Comparison of ENCODE assay signal across 7 cellular contexts in the genomic region with DNA sequence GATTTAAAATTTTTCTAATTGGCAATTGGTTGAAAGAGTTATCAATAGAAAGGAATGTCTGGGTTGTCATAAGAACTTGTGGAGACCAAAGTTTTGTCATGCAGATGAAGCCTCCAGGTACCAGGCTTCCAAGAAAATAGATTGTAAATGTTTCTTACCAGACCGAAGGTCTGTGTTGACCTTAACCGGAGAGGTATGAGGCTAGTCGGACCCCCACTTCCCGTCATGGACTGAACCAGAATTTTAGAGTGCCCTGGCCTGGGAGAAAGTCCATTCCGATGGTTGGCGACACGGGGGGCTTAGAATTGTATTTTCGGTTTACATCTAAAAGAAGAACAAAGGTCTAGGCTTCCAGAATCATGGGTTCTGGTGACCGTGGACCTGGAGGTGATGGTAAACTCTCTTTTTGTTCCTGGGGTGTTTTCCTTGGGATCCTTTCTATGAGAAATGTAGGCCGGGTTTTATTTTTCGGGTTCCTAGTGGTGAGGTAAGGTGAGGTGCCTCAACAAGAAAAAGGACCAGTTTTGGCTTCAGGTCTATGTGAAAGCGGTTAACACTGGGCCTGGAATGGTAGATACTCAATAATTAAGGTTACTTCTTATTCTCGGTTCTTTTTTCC. TPM values are rescaled to one million over a fixed set of nuclear protein-coding genes. Genes with fewer than 3 reads are reported as not detected.
DNase-seq lines count a peak whose midpoint lies in the region; ATAC-seq, FAIRE-seq and TF ChIP-seq lines count a peak whose summit lies in the region.

No MANE protein-coding gene starts in this region.

- no peak for TF ChIP-seq EP300 in stomach (IDR thresholded peaks at IDR 0.05)

- 45 to 53% (median 51%) methylated on average over 13 of the region's 13 CpGs for WGBS in stomach, 5 donors

- no peak for TF ChIP-seq CTCF in stomach (IDR thresholded peaks at IDR 0.05)

- H3K4me3 ChIP-seq in stomach: peak overlapping the region; percentile 84 to 97 (median 96)

- H3K36me3 Mint-ChIP-seq in activated naive CD8-positive, alpha-beta T cell treated with anti-CD3 and anti-CD28 coated beads for 36 hours: peaks cover 6% of the 10 kb centered on the region

- H3K4me3 Mint-ChIP-seq in activated naive CD8-positive, alpha-beta T cell treated with anti-CD3 and anti-CD28 coated beads for 36 hours: peak overlapping the region; percentile 89

- H3K36me3 ChIP-seq in stomach: peaks cover 10 to 26% (median 25%) of the 10 kb centered on the region in 4 donors

- peaks cover 0 to under 1% (median 0%) of the 10 kb centered on the region in 3 donors for H3K27me3 ChIP-seq in stomach

- peaks cover 29% of the 10 kb centered on the region for H3K4me1 Mint-ChIP-seq in activated naive CD8-positive, alpha-beta T cell treated with anti-CD3 and anti-CD28 coated beads for 36 hours

- FAIRE-seq in islet of Langerhans (lab: Jason Lieb, UNC): peak; percentile 33

- DNase-seq in HuH-7.5 (ENCODE audit: low spot score) (peak; percentile 3), stomach (no peak)
- no peak for DNase-seq in activated naive CD8-positive, alpha-beta T cell treated with anti-CD3 and anti-CD28 coated beads for 36 hours
- no peak for DNase-seq in central memory CD4-positive, alpha-beta T cell

- peaks cover 7 to 45% (median 31%) of the 10 kb centered on the region in 4 donors for H3K4me1 ChIP-seq in stomach

- peaks cover 3% of the 10 kb centered on the region for H3K9me3 Mint-ChIP-seq in activated naive CD8-positive, alpha-beta T cell treated with anti-CD3 and anti-CD28 coated beads for 36 hours

- no peak for ATAC-seq in HG03139 (IDR thresholded peaks at IDR 0.05; ENCODE audit: unreplicated experiment)
- ATAC-seq in HG03025 (IDR thresholded peaks at IDR 0.05; ENCODE audit: low FRiP score, unreplicated experiment): no peak

- peak overlapping the region; percentile 65 to 95 (median 94) for H3K27ac ChIP-seq in stomach

- no peaks in the 10 kb centered on the region for H3K9me3 ChIP-seq in stomach

- H3K27me3 Mint-ChIP-seq in activated naive CD8-positive, alpha-beta T cell treated with anti-CD3 and anti-CD28 coated beads for 36 hours: no peaks in the 10 kb centered on the region

- no peak for TF ChIP-seq POLR2A in stomach (IDR thresholded peaks at IDR 0.05)

- intact Hi-C loops in stomach (cut with DNase I; ENCODE audit: low total_unique reads): no loop called here

- H3K27ac Mint-ChIP-seq in activated naive CD8-positive, alpha-beta T cell treated with anti-CD3 and anti-CD28 coated beads for 36 hours: peak overlapping the region; percentile 94

RNA-seq across cellular contexts. Expression of gene UHMK1, which starts 0.4 kb away (rescaled TPM):
- total RNA-seq in activated naive CD8-positive, alpha-beta T cell treated with anti-CD3 and anti-CD28 coated beads for 36 hours: 10 to 100 TPM; 58.8 to 58.9 TPM
- total RNA-seq in stomach: 10 to 100 TPM in 4 of 5 donors, 1 to 10 TPM in 1; 2.9 to 80.6 (median 33.3) TPM
- polyA plus RNA-seq in stomach: 10 to 100 TPM in 2 of 3 donors, 1 to 10 TPM in 1; 7.9 to 12.8 (median 11.8) TPM
